11 cellular contexts compared by ENCODE assay signal in the genomic region with DNA sequence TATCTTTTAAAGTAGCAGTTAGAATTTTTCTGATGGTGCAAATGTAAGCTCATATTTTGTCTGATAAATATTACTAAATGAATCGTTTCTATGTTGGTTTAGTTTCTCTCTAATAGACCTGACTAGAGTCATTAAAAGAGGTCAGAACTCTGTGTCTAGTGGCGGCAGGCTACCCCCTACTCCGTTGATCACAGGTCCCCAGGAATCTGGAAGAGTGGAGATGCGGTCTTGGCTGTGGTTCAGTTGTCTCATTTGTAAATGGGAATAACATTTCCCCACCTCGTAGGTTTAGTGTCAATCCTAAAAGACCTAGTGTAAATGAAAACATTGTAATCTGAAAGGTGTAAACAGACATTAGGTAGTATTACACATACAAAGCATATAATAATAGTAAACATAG. TPM values are rescaled to one million over a fixed set of nuclear protein-coding genes. Genes with fewer than 3 reads are reported as not detected.
A peak's percentile ranks its signal among the peaks of the same experiment; 100 is the strongest.
DNase-seq lines count a peak whose midpoint lies in the region; ATAC-seq, FAIRE-seq and TF ChIP-seq lines count a peak whose summit lies in the region.
"Had no signal": no experiment of that assay in that cellular context is flagged by ENCODE, and none has a peak within 500 bp of the region (broad histone marks: within the 10 kb centered on the region; RNA-seq: fewer than 3 reads in every experiment).

No MANE protein-coding gene starts in this region.

- intact Hi-C loops in CD8-positive, alpha-beta T cell (cut with DNase I, micrococcal nuclease) = loop anchor here (1.0 to 2.0 kb wide), 5 partner anchors 53 to 1175 kb away; partner anchors contain the start of genes NECAP1 (in 1 of the 2) and USP5 (in 1 of the 2)
- intact Hi-C loops in mammary epithelial cell (cut with micrococcal nuclease) = no loop called here
- intact Hi-C loops in left lung (cut with DNase I) = no loop called here

- no peak overlapping the region for H3K9ac ChIP-seq in KMS-11
- no peak overlapping the region for H3K9ac ChIP-seq in mammary epithelial cell (ENCODE audit: insufficient read depth, low read length)

- H3K4me3 ChIP-seq in CD8-positive, alpha-beta T cell (ENCODE audit: low read depth, low read length) = peak overlapping the region; percentile 84
- H3K4me3 ChIP-seq in KMS-11 (IDR thresholded peaks at IDR 0.05; ENCODE audit: insufficient read depth, low read depth, low read length) = no peak overlapping the region
- H3K4me3 ChIP-seq in mammary epithelial cell (replicated peaks in 1 of 3; ENCODE audit: insufficient read depth in 1 of 3, low read depth in 2 of 3, low read length in 3 of 3) = peak overlapping the region in 1 of 3 experiments; percentile 6
- peak overlapping the region; percentile 64 for H3K4me3 ChIP-seq in neuron (ENCODE audit: low read length)
- H3K4me3 ChIP-seq in small intestine (ENCODE audit: low read depth in 1 of 2, low read length in 2 of 2) = no peak overlapping the region
- peak overlapping the region in 1 of 2 donors; percentile 72 for H3K4me3 ChIP-seq in left lung

- H2AFZ ChIP-seq in KMS-11 (ENCODE audit: low read depth) (peak overlapping the region; percentile 77; the same call in 1 of the 2 replicates), mammary epithelial cell (ENCODE audit: low read depth, low read length) (peak overlapping the region; percentile 56), neuron (ENCODE audit: low read depth, low read length) (no peak overlapping the region)

- peak overlapping the region; percentile 100 for H3K27ac Mint-ChIP-seq in CD8-positive, alpha-beta T cell

- peak overlapping the region; percentile 95 for H3K4me3 Mint-ChIP-seq in CD8-positive, alpha-beta T cell

- BruUV-seq in mammary epithelial cell (replicated peaks; lab: Mats Ljungman, UMichigan) = no TSS peak

- TF ChIP-seq CTCF in CD8-positive, alpha-beta T cell (IDR thresholded peaks at IDR 0.05) = no peak
- no peak for TF ChIP-seq CTCF in KMS-11 (conservative IDR thresholded peaks at IDR 0.05; ENCODE audit: low read depth, low read length)
- TF ChIP-seq CTCF in mammary epithelial cell (conservative IDR thresholded peaks at IDR 0.05 in 1 of 2, IDR thresholded peaks at IDR 0.05 in 1 of 2; ENCODE audit: extremely low read depth in 1 of 2, insufficient read depth in 1 of 2, low read depth in 1 of 2, low read length in 2 of 2) = no peak
- no peak for TF ChIP-seq CTCF in left lung (IDR thresholded peaks at IDR 0.05)

- CTCF ChIA-PET in CD8-positive, alpha-beta T cell (lab: Charles Lee) = interaction anchor here (1.3 to 2.5 kb wide), 5 partner anchors 10 to 51 kb away, joined by 4 to 13 read pairs (median 6); no protein-coding TSS in a partner anchor
- CTCF ChIA-PET in mammary epithelial cell (lab: Charles Lee; ENCODE audit: low non-redundant PET) = no interaction called here

- peaks cover 25% of the 10 kb centered on the region for H3K4me1 Mint-ChIP-seq in CD8-positive, alpha-beta T cell (ENCODE audit: low read depth)

- no peaks in the 10 kb centered on the region for H3K27me3 Mint-ChIP-seq in CD8-positive, alpha-beta T cell (ENCODE audit: low read depth)

- peaks cover 12% of the 10 kb centered on the region for H3K4me1 ChIP-seq in CD8-positive, alpha-beta T cell (ENCODE audit: insufficient read depth, low read length)
- H3K4me1 ChIP-seq in KMS-11 (ENCODE audit: low read depth, poor library complexity, severe bottlenecking) = peaks cover 20% of the 10 kb centered on the region
- peaks cover 5% of the 10 kb centered on the region for H3K4me1 ChIP-seq in mammary epithelial cell (ENCODE audit: insufficient read depth, low read length)
- H3K4me1 ChIP-seq in neuron (ENCODE audit: insufficient read depth, low read length) = peaks cover 3% of the 10 kb centered on the region
- peaks cover 0 to 3% of the 10 kb centered on the region in 2 donors for H3K4me1 ChIP-seq in small intestine (ENCODE audit: control insufficient read depth in 2 of 2, insufficient read depth in 1 of 2, low read depth in 1 of 2, low read length in 1 of 2)
- H3K4me1 ChIP-seq in left lung = peaks cover 6 to 11% of the 10 kb centered on the region in 2 donors

- 78% methylated on average over 5 of the region's 5 CpGs for WGBS in mammary epithelial cell (ENCODE audit: low coverage, missing lambda C conversion rate)
- 48 to 70% (median 54%) methylated on average over 5 of the region's 5 CpGs for WGBS in small intestine, 3 donors

- no peaks in the 10 kb centered on the region for H3K27me3 ChIP-seq in CD8-positive, alpha-beta T cell (ENCODE audit: insufficient read depth, low read length)
- H3K27me3 ChIP-seq in KMS-11 (ENCODE audit: insufficient read depth, low read depth) (no peaks in the 10 kb centered on the region), mammary epithelial cell (ENCODE audit: insufficient read depth, low read length) (no peaks in the 10 kb centered on the region), neuron (ENCODE audit: insufficient read depth, low read length) (no peaks in the 10 kb centered on the region), small intestine (ENCODE audit: control insufficient read depth in 2 of 2, insufficient read depth in 2 of 2, low read length in 2 of 2) (no peaks in the 10 kb centered on the region), left lung (no peaks in the 10 kb centered on the region)

- H3K9me3 ChIP-seq in CD8-positive, alpha-beta T cell (ENCODE audit: low read length) = no peaks in the 10 kb centered on the region
- H3K9me3 ChIP-seq in mammary epithelial cell (replicated peaks; ENCODE audit: insufficient read depth, low read length) = no peaks in the 10 kb centered on the region
- H3K9me3 ChIP-seq in neuron (ENCODE audit: low read length) = no peaks in the 10 kb centered on the region
- no peaks in the 10 kb centered on the region for H3K9me3 ChIP-seq in small intestine (ENCODE audit: control insufficient read depth, low read depth)
- H3K9me3 ChIP-seq in left lung = no peaks in the 10 kb centered on the region

- DNase-seq in CD8-positive, alpha-beta T cell = no peak
- DNase-seq in mammary epithelial cell (no peak), small intestine (no peak), NCI-H1436 (lab: John Stamatoyannopoulos, UW) (no peak), A172 (ENCODE audit: low spot score) (no peak), left lung (no peak)
- DNase-seq: activated CD4-positive, CD25-positive, alpha-beta regulatory T cell treated with anti-CD3 and anti-CD28 coated beads, Interleukin-2, amount 50 U/mL, for 72 hours; GF-D8; KG1 had no signal

- no peak for ATAC-seq in CD8-positive, alpha-beta T cell
- no peak for ATAC-seq in left lung

- no peaks in the 10 kb centered on the region for H4K20me1 ChIP-seq in KMS-11 (ENCODE audit: insufficient read depth)
- H4K20me1 ChIP-seq in mammary epithelial cell (ENCODE audit: insufficient read depth, low read length) = no peaks in the 10 kb centered on the region

- in situ Hi-C loops in mammary epithelial cell (cut with MboI; ENCODE audit: low sequenced_read_pairs in 2 of 2) = no loop called here

- no peaks in the 10 kb centered on the region for H3K9me3 Mint-ChIP-seq in CD8-positive, alpha-beta T cell

- H3K27ac ChIP-seq in CD8-positive, alpha-beta T cell (ENCODE audit: low read depth, low read length) = no peak overlapping the region
- H3K27ac ChIP-seq in KMS-11 (peak overlapping the region; percentile 97; the same call in 1 of the 2 replicates), mammary epithelial cell (ENCODE audit: insufficient read depth, low read depth, low read length) (no peak overlapping the region), small intestine (ENCODE audit: low read depth in 1 of 2, low read length in 1 of 2) (no peak overlapping the region), left lung (no peak overlapping the region)

- FAIRE-seq in small intestine (lab: Jason Lieb, UNC) = no peak

- H3K36me3 Mint-ChIP-seq in CD8-positive, alpha-beta T cell = peaks cover 20% of the 10 kb centered on the region

- dilution Hi-C loops in mammary epithelial cell (cut with HindIII; ENCODE audit: low sequenced_read_pairs) = no loop called here

- H3K4me2 ChIP-seq in KMS-11 (peak overlapping the region; percentile 67; the same call in 1 of the 2 replicates), mammary epithelial cell (ENCODE audit: insufficient read depth, low read depth, low read length) (peak overlapping the region; percentile 9)

- POLR2A ChIA-PET in CD8-positive, alpha-beta T cell (lab: Charles Lee) = interaction anchor here (0.8 to 2.2 kb wide), 9 partner anchors 8 to 92 kb away, joined by 3 to 16 read pairs (median 8); partner anchors contain the start of genes NECAP1 and SLC2A3

- H3K36me3 ChIP-seq in CD8-positive, alpha-beta T cell (ENCODE audit: insufficient read depth, low read length) = no peaks in the 10 kb centered on the region
- H3K36me3 ChIP-seq in KMS-11 (ENCODE audit: insufficient read depth) = no peaks in the 10 kb centered on the region
- H3K36me3 ChIP-seq in mammary epithelial cell (ENCODE audit: insufficient read depth, low read length) = no peaks in the 10 kb centered on the region
- H3K36me3 ChIP-seq in neuron (ENCODE audit: insufficient read depth, low read length) = no peaks in the 10 kb centered on the region
- no peaks in the 10 kb centered on the region for H3K36me3 ChIP-seq in small intestine (ENCODE audit: control insufficient read depth in 2 of 2, insufficient read depth in 2 of 2, low read length in 2 of 2)
- H3K36me3 ChIP-seq in left lung = no peaks in the 10 kb centered on the region

- H3K79me2 ChIP-seq in KMS-11 (ENCODE audit: insufficient read depth, low read depth) (no peaks in the 10 kb centered on the region), mammary epithelial cell (ENCODE audit: insufficient read depth, low read length) (peaks cover 3% of the 10 kb centered on the region)

RNA-seq across cellular contexts. Expression of gene FOXJ2, which starts 4.7 kb away (rescaled TPM):
- total RNA-seq in CD8-positive, alpha-beta T cell = 10 to 100 TPM; 38.9 to 39.3 TPM
- total RNA-seq in mammary epithelial cell = 10 to 100 TPM in 1 of 2 donors, 1 to 10 TPM in 1; 7.2 to 16.4 TPM
- 5.1 TPM for polyA plus RNA-seq in mammary epithelial cell
- 18.9 TPM for polyA minus RNA-seq in mammary epithelial cell
- 1 to 10 TPM; 3.8 to 6.8 (median 4.0) TPM for polyA plus RNA-seq in small intestine
- total RNA-seq in A172 (2014; rRNA removed; shearing (Covaris generic)) = 3.9 and 4.5 TPM in 2 replicates
- 10 to 100 TPM; 15.9 to 20.0 TPM for total RNA-seq in left lung

RNA-seq across cellular contexts. Expression of gene C3AR1, which starts 38.3 kb away (rescaled TPM):
- 1 to 10 TPM; 1.8 to 2.8 TPM for total RNA-seq in CD8-positive, alpha-beta T cell
- under 1 TPM; 0.17 to 0.42 TPM for total RNA-seq in mammary epithelial cell
- polyA plus RNA-seq in mammary epithelial cell = 0.25 TPM
- not detected for polyA minus RNA-seq in mammary epithelial cell
- 1 to 10 TPM; 2.7 to 7.5 (median 2.9) TPM for polyA plus RNA-seq in small intestine
- 0.10 and 0.12 TPM in 2 replicates for total RNA-seq in A172 (2014; rRNA removed; shearing (Covaris generic))
- total RNA-seq in left lung = 10 to 100 TPM; 19.4 to 66.4 TPM

RNA-seq across cellular contexts. Expression of gene NECAP1, which starts 54.2 kb away (rescaled TPM):
- 100 to 1,000 TPM; 126 to 130 TPM for total RNA-seq in CD8-positive, alpha-beta T cell
- total RNA-seq in mammary epithelial cell = 10 to 100 TPM; 33.8 to 43.5 TPM
- 26.4 TPM for polyA plus RNA-seq in mammary epithelial cell
- 24.7 TPM for polyA minus RNA-seq in mammary epithelial cell
- polyA plus RNA-seq in small intestine = 10 to 100 TPM; 23.6 to 49.0 (median 33.2) TPM
- total RNA-seq in A172 (2014; rRNA removed; shearing (Covaris generic)) = 18.0 and 20.1 TPM in 2 replicates
- 10 to 100 TPM; 33.1 to 43.4 TPM for total RNA-seq in left lung

Comparison
In these comparisons a context has a peak if more than half of its experiments do, and no peak if none do; other contexts are left out.
1. H3K4me3 ChIP-seq: peak in CD8-positive, alpha-beta T cell (single experiment) and neuron (single experiment); none in KMS-11 (single experiment) and small intestine (0 of 2).
2. RNA of gene C3AR1, which starts 38.3 kb away (total RNA-seq): 19.4 to 66.4 TPM in left lung; 1.8 to 2.8 TPM in CD8-positive, alpha-beta T cell, 0.17 to 0.42 TPM in mammary epithelial cell and 0.10 to 0.12 TPM in A172; every median in the first group is over 4 times any median in the second.
3. intact Hi-C loops: an anchor here in CD8-positive, alpha-beta T cell (1.0 to 2.0 kb wide); none called in mammary epithelial cell and left lung.